ENCODE assay signal across 1 cellular context in genomic region chr2:100405403-100406119, GRCh38.
TF ChIP-seq lines count a peak whose summit lies in the region.

No MANE protein-coding gene starts in this region.

TF ChIP-seq in HepG2, 621 proteins besides CTCF, POLR2A, EP300 and RAD21:
- TF ChIP-seq MAZ (IDR thresholded peaks at IDR 0.05; ENCODE audit: borderline replicate concordance, low read depth, low read length) = no peak
- no peak for TF ChIP-seq MAZ (CRISPR knock-in tag; IDR thresholded peaks at IDR 0.05; ENCODE audit: low read depth)
- TF ChIP-seq MEF2D (CRISPR knock-in tag; IDR thresholded peaks at IDR 0.05) = no peak
- no peak for TF ChIP-seq AGO2 (optimal IDR thresholded peaks at IDR 0.05; ENCODE audit: low read depth, low read length)
- TF ChIP-seq, protein P1, sequence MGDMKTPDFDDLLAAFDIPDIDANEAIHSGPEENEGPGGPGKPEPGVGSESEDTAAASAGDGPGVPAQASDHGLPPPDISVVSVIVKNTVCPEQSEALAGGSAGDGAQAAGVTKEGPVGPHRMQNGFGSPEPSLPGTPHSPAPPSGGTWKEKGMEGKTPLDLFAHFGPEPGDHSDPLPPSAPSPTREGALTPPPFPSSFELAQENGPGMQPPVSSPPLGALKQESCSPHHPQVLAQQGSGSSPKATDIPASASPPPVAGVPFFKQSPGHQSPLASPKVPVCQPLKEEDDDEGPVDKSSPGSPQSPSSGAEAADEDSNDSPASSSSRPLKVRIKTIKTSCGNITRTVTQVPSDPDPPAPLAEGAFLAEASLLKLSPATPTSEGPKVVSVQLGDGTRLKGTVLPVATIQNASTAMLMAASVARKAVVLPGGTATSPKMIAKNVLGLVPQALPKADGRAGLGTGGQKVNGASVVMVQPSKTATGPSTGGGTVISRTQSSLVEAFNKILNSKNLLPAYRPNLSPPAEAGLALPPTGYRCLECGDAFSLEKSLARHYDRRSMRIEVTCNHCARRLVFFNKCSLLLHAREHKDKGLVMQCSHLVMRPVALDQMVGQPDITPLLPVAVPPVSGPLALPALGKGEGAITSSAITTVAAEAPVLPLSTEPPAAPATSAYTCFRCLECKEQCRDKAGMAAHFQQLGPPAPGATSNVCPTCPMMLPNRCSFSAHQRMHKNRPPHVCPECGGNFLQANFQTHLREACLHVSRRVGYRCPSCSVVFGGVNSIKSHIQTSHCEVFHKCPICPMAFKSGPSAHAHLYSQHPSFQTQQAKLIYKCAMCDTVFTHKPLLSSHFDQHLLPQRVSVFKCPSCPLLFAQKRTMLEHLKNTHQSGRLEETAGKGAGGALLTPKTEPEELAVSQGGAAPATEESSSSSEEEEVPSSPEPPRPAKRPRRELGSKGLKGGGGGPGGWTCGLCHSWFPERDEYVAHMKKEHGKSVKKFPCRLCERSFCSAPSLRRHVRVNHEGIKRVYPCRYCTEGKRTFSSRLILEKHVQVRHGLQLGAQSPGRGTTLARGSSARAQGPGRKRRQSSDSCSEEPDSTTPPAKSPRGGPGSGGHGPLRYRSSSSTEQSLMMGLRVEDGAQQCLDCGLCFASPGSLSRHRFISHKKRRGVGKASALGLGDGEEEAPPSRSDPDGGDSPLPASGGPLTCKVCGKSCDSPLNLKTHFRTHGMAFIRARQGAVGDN (CRISPR knock-in tag; IDR thresholded peaks at IDR 0.05) = peak; percentile 15; the same call in 1 of the 2 replicates
- no peak for TF ChIP-seq ZNF18 (CRISPR knock-in tag; IDR thresholded peaks at IDR 0.05; ENCODE audit: insufficient replicate concordance)
